Comparison of ENCODE assay signal across 1 cellular context in genomic region chr4:123546123-123546654, GRCh38.
TF ChIP-seq lines count a peak whose summit lies in the region.

No MANE protein-coding gene starts in this region.

TF ChIP-seq in GM23338, 12 proteins besides CTCF, POLR2A, EP300 and RAD21 (continued from another document):
- TF ChIP-seq ZNF462 (CRISPR knock-in tag; IDR thresholded peaks at IDR 0.05) (no peak), ZNF114 (CRISPR knock-in tag; IDR thresholded peaks at IDR 0.05) (no peak)
